Comparison of ENCODE assay signal across 14 cellular contexts in the genomic region with DNA sequence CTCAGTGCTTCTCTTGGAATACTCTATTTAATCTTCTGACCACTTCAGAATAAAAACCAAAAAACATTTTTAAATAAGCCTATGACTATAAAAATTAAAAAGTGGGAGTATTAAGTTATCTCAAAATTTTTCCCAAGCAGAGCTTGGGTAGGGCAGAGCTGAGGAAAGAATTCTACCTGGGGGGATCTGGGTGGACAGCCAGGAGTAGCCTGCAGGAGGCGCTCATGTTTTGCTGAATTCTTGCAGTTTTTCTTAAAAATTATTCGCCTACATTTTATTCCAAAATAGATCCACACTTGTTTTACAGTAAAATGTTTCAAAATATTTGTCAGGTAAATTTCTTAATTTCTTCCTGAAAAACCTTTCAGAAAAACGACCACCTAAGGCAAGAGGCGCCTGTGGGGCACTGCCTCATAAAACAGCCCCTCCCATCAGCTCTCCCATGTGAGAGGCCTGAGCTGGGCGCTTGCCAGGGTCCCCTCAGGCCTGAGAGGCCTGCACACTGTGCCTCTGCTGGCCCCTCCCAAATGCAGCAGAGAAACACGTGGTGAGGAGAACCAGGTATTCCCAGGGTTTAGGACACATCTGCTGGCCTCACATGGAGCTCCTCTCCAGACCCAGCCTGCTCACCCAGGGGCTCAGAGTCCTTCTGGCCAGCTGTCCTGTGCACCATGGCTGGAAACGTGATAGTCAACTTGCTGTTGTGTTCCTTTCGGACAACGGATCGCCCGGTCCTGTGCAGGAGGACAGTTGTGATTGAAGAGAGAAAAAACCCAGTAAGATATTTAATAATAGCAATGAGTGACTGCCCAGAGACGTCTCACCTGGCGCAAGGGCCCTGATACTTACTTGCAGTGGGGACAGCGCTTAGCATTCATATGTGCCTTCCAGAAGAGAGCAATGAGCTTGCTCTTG. TPM values are rescaled to one million over a fixed set of nuclear protein-coding genes. Genes with fewer than 3 reads are reported as not detected.
DNase-seq lines count a peak whose midpoint lies in the region; ATAC-seq and TF ChIP-seq lines count a peak whose summit lies in the region.
"Had no signal": no experiment of that assay in that cellular context is flagged by ENCODE, and none has a peak within 500 bp of the region (broad histone marks: within the 10 kb centered on the region; RNA-seq: fewer than 3 reads in every experiment).

No MANE protein-coding gene starts in this region.

- DNase-seq in activated CD4-positive, alpha-beta T cell treated with anti-CD3 and anti-CD28 coated beads for 36 hours: peak; percentile 36
- DNase-seq in activated CD4-positive, alpha-beta T cell treated with anti-CD3 and anti-CD28 coated beads for 1 hour: no peak
- DNase-seq in HL-60 (ENCODE audit: low read depth in 1 of 2, low spot score in 1 of 2) (no peak), dermis blood vessel endothelial cell (peak; percentile 14), osteocyte (ENCODE audit: extremely low spot score, unreplicated experiment) (no peak), natural killer cell (no peak)
- no peak for DNase-seq in central memory CD4-positive, alpha-beta T cell
- DNase-seq: ACHN, aorta, gastrocnemius medialis, mucosa of descending colon, NCI-H2227 treated with DMSO at 0.1 percent for 48 hours had no signal

- no peaks in the 10 kb centered on the region for H3K27me3 ChIP-seq in HL-60 (ENCODE audit: insufficient read depth, poor library complexity, severe bottlenecking)
- H3K27me3 ChIP-seq: gastrocnemius medialis had no signal

- intact Hi-C loops in activated CD4-positive, alpha-beta T cell treated with anti-CD3 and anti-CD28 coated beads for 36 hours (cut with DNase I, micrococcal nuclease): no loop called here
- intact Hi-C loops in natural killer cell (cut with micrococcal nuclease): no loop called here

- H3K27me3 Mint-ChIP-seq in activated CD4-positive, alpha-beta T cell treated with anti-CD3 and anti-CD28 coated beads for 36 hours: no peaks in the 10 kb centered on the region
- H3K27me3 Mint-ChIP-seq in osteocyte (ENCODE audit: unreplicated experiment): no peaks in the 10 kb centered on the region
- H3K27me3 Mint-ChIP-seq in natural killer cell (ENCODE audit: low read depth in 2 of 2): no peaks in the 10 kb centered on the region

- no peak overlapping the region for H3K27ac ChIP-seq in HL-60 (replicated peaks)
- H3K27ac ChIP-seq: gastrocnemius medialis, SK-N-MC had no signal

- TF ChIP-seq CTCF in HL-60 (IDR thresholded peaks at IDR 0.05; ENCODE audit: insufficient read depth, low read length) (peak; percentile 6), osteocyte (IDR thresholded peaks at IDR 0.05) (peak; percentile 46), natural killer cell (IDR thresholded peaks at IDR 0.05) (no peak)

- no peak overlapping the region for H3K4me3 Mint-ChIP-seq in activated CD4-positive, alpha-beta T cell treated with anti-CD3 and anti-CD28 coated beads for 36 hours
- H3K4me3 Mint-ChIP-seq in osteocyte (ENCODE audit: unreplicated experiment): no peak overlapping the region
- no peak overlapping the region for H3K4me3 Mint-ChIP-seq in natural killer cell

- no peaks in the 10 kb centered on the region for H3K4me1 Mint-ChIP-seq in activated CD4-positive, alpha-beta T cell treated with anti-CD3 and anti-CD28 coated beads for 36 hours
- no peaks in the 10 kb centered on the region for H3K4me1 Mint-ChIP-seq in osteocyte (ENCODE audit: unreplicated experiment)
- H3K4me1 Mint-ChIP-seq in natural killer cell: no peaks in the 10 kb centered on the region

- ATAC-seq in activated CD4-positive, alpha-beta T cell treated with anti-CD3 and anti-CD28 coated beads for 36 hours: no peak
- no peak for ATAC-seq in GM19324 (IDR thresholded peaks at IDR 0.05; ENCODE audit: low FRiP score, unreplicated experiment)
- ATAC-seq in natural killer cell: no peak
- ATAC-seq: mucosa of descending colon had no signal

- H3K9me3 Mint-ChIP-seq in activated CD4-positive, alpha-beta T cell treated with anti-CD3 and anti-CD28 coated beads for 36 hours (ENCODE audit: low read depth): no peaks in the 10 kb centered on the region
- H3K9me3 Mint-ChIP-seq in osteocyte (ENCODE audit: unreplicated experiment): no peaks in the 10 kb centered on the region
- H3K9me3 Mint-ChIP-seq in natural killer cell: no peaks in the 10 kb centered on the region

- CTCF ChIA-PET in activated CD4-positive, alpha-beta T cell treated with anti-CD3 and anti-CD28 coated beads for 36 hours (lab: Charles Lee): interaction anchor here (0.7 to 2.0 kb wide), 7 partner anchors 8 to 261 kb away, joined by 3 to 12 read pairs (median 4); no protein-coding TSS in a partner anchor

- H3K27ac Mint-ChIP-seq in activated CD4-positive, alpha-beta T cell treated with anti-CD3 and anti-CD28 coated beads for 36 hours: no peak overlapping the region
- H3K27ac Mint-ChIP-seq in osteocyte (ENCODE audit: unreplicated experiment) (no peak overlapping the region), natural killer cell (no peak overlapping the region)

- no peak overlapping the region for H3K4me3 ChIP-seq in HL-60 (replicated peaks; ENCODE audit: insufficient read depth, low read length)
- H3K4me3 ChIP-seq: gastrocnemius medialis, mucosa of descending colon, SK-N-MC had no signal

- POLR2A ChIA-PET in activated CD4-positive, alpha-beta T cell treated with anti-CD3 and anti-CD28 coated beads for 36 hours (lab: Charles Lee): interaction anchor here (0.6 kb wide), 1 partner anchor 471 kb away, joined by 4 read pairs; no protein-coding TSS in a partner anchor

- H3K36me3 Mint-ChIP-seq in activated CD4-positive, alpha-beta T cell treated with anti-CD3 and anti-CD28 coated beads for 36 hours (ENCODE audit: low read depth): peaks cover 36% of the 10 kb centered on the region
- H3K36me3 Mint-ChIP-seq in osteocyte (ENCODE audit: unreplicated experiment): peaks cover 36% of the 10 kb centered on the region
- peaks cover 9% of the 10 kb centered on the region for H3K36me3 Mint-ChIP-seq in natural killer cell

RNA-seq across cellular contexts. Expression of a gene that starts 17.5 kb away (rescaled TPM):
- 10 to 100 TPM; 38.1 to 45.5 TPM for total RNA-seq in activated CD4-positive, alpha-beta T cell treated with anti-CD3 and anti-CD28 coated beads for 36 hours
- total RNA-seq in dermis blood vessel endothelial cell (13.6 and 26.2 TPM in 2 replicates), osteocyte (43.2 and 49.5 TPM in 2 replicates), natural killer cell (10 to 100 TPM; 19.7 to 26.5 (median 22.8) TPM)

RNA-seq across cellular contexts. Expression of a gene that starts 17.8 kb away (rescaled TPM):
- 100 to 1,000 TPM; 200 to 245 TPM for total RNA-seq in activated CD4-positive, alpha-beta T cell treated with anti-CD3 and anti-CD28 coated beads for 36 hours
- total RNA-seq in dermis blood vessel endothelial cell (82.2 and 93.4 TPM in 2 replicates), osteocyte (70.9 and 71.8 TPM in 2 replicates), natural killer cell (100 to 1,000 TPM; 115 to 146 (median 128) TPM)

Comparison
In these comparisons a context has a peak if more than half of its experiments do, and no peak if none do; other contexts are left out.
1. DNase-seq: peak in activated CD4-positive, alpha-beta T cell treated with anti-CD3 and anti-CD28 coated beads for 36 hours (single experiment) and dermis blood vessel endothelial cell (single experiment); none in activated CD4-positive, alpha-beta T cell treated with anti-CD3 and anti-CD28 coated beads for 1 hour (single experiment), HL-60 (0 of 2), osteocyte (single experiment), central memory CD4-positive, alpha-beta T cell (single experiment) and natural killer cell (single experiment).